Comparison of ENCODE assay signal across 8 cellular contexts in the genomic region with DNA sequence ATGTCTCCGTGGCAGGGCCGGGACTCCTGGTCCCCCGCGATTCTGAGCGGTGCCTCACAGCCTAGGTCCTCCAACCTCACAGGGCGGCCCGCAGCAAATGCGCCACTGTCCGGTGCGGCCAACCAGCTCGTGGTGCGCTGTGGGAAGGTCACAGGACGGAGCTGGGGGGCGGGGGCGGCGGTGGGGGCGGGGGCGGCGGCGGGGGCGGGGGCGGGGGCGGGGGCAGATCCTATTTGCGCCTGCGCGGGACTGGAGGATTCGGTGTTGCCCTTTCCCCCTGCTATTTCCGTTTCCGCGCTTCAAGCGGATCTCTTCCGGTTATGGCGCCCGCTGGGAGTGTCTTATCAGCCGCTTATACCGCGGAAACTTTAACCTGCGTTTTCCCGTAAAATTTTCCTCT.
DNase-seq lines count a peak whose midpoint lies in the region; ATAC-seq and TF ChIP-seq lines count a peak whose summit lies in the region.

No MANE protein-coding gene starts in this region.

- in situ Hi-C loops in transverse colon (cut with MboI; ENCODE audit: low pct_ligation_motif_present in 1 of 4, low pct_unique_long_range_greater_than_20kb in 1 of 4, low sequenced_read_pairs in 3 of 4): no loop called here

- no peak for ATAC-seq in GM21390 (IDR thresholded peaks at IDR 0.05; ENCODE audit: unreplicated experiment)

- H3K4me3 ChIP-seq in ovary (no peak overlapping the region), transverse colon (peak overlapping the region in 1 of 4 donors; percentile 32)

- H3K27ac ChIP-seq in VCaP (peak overlapping the region; percentile 61), ovary (no peak overlapping the region), transverse colon (peak overlapping the region in 2 of 4 donors; percentile 21 to 49)

- TF ChIP-seq POLR2A in ovary (IDR thresholded peaks at IDR 0.05) (no peak), transverse colon (IDR thresholded peaks at IDR 0.05) (no peak)

- intact Hi-C loops in ovary (cut with DNase I): no loop called here
- intact Hi-C loops in transverse colon (cut with DNase I; ENCODE audit: low total_unique reads): no loop called here

- H3K4me1 ChIP-seq in ovary (ENCODE audit: insufficient read depth) (no peaks in the 10 kb centered on the region), transverse colon (no peaks in the 10 kb centered on the region)

- no peaks in the 10 kb centered on the region for H3K27me3 ChIP-seq in ovary
- no peaks in the 10 kb centered on the region for H3K27me3 ChIP-seq in transverse colon

- H3K36me3 ChIP-seq in ovary (no peaks in the 10 kb centered on the region), transverse colon (no peaks in the 10 kb centered on the region)

- TF ChIP-seq CTCF in VCaP (conservative IDR thresholded peaks at IDR 0.05) (no peak), ovary (IDR thresholded peaks at IDR 0.05) (no peak), transverse colon (IDR thresholded peaks at IDR 0.05) (no peak)

- TF ChIP-seq EP300 in ovary (IDR thresholded peaks at IDR 0.05): no peak
- no peak for TF ChIP-seq EP300 in transverse colon (IDR thresholded peaks at IDR 0.05; ENCODE audit: low read depth)

- 34 to 45% (median 41%) methylated on average over 29 to 39 of the region's 39 CpGs for WGBS in ovary, 3 donors
- WGBS in transverse colon (ENCODE audit: low coverage in 1 of 2), 2 donors: 62 to 76% methylated on average over 5 to 24 of the region's 39 CpGs

- DNase-seq in DMS114 treated with DMSO at 0.1 percent for 48 hours (lab: John Stamatoyannopoulos, UW; ENCODE audit: unreplicated experiment) (peak; percentile 64), foreskin melanocyte (peak; percentile 0), ovary (peak in 4 of 5 donors; percentile 16 to 56 (median 30)), NCI-H1105 (lab: John Stamatoyannopoulos, UW) (no peak), middle frontal gyrus (ENCODE audit: extremely low spot score, low spot score) (no peak), transverse colon (no peak)

- H3K9me3 ChIP-seq in ovary (no peaks in the 10 kb centered on the region), transverse colon (no peaks in the 10 kb centered on the region)

Comparison
In these comparisons a context has a peak if more than half of its experiments do, and no peak if none do; other contexts are left out.
1. DNase-seq: peak in DMS114 treated with DMSO at 0.1 percent for 48 hours (single experiment), foreskin melanocyte (single experiment) and ovary (4 of 5); none in NCI-H1105 (single experiment), middle frontal gyrus (single experiment) and transverse colon (single experiment).